Comparison of ENCODE assay signal across 8 cellular contexts in genomic region chr12:6062427-6063378, GRCh38.
DNase-seq lines count a peak whose midpoint lies in the region; ATAC-seq and TF ChIP-seq lines count a peak whose summit lies in the region.

No MANE protein-coding gene starts in this region.

- TF ChIP-seq CTCF in Caco-2 (IDR thresholded peaks at IDR 0.05; ENCODE audit: insufficient read depth in 1 of 2, low read depth in 1 of 2, low read length in 1 of 2, severe bottlenecking in 1 of 2, unreplicated experiment in 1 of 2), result peak; percentile 99 to 100
- TF ChIP-seq CTCF in SK-N-SH (IDR thresholded peaks at IDR 0.05), result peak; percentile 93
- peak; percentile 94 for TF ChIP-seq CTCF in smooth muscle cell (IDR thresholded peaks at IDR 0.05; ENCODE audit: borderline replicate concordance, insufficient read depth, poor library complexity, severe bottlenecking)

- no peak for TF ChIP-seq EP300 in SK-N-SH (IDR thresholded peaks at IDR 0.05; ENCODE audit: borderline replicate concordance in 1 of 2, low read depth in 1 of 2, low read length in 1 of 2)

- H3K9me3 ChIP-seq in Caco-2, result no peaks in the 10 kb centered on the region
- H3K9me3 ChIP-seq in SK-N-SH, result no peaks in the 10 kb centered on the region
- no peaks in the 10 kb centered on the region for H3K9me3 ChIP-seq in right cardiac atrium (ENCODE audit: control insufficient read depth, low read length)
- no peaks in the 10 kb centered on the region for H3K9me3 ChIP-seq in smooth muscle cell (replicated peaks; ENCODE audit: low read depth)

- H3K4me3 Mint-ChIP-seq in Caco-2 (ENCODE audit: unreplicated experiment), result no peak overlapping the region

- H3K36me3 Mint-ChIP-seq in Caco-2 (ENCODE audit: insufficient read depth, unreplicated experiment), result no peaks in the 10 kb centered on the region

- CTCF ChIA-PET in Caco-2 (lab: Charles Lee), result interaction anchor here (1.0 to 2.0 kb wide), 3 partner anchors 133 to 222 kb away, joined by 3 to 17 read pairs (median 4); no protein-coding TSS in a partner anchor
- CTCF ChIA-PET in SK-N-SH (lab: Yijun Ruan, JAX), result interaction anchor here (0.7 to 12.4 kb wide), 17 partner anchors 9 to 236 kb away, joined by 3 to 121 read pairs (median 4); no protein-coding TSS in a partner anchor

- H3K4me3 ChIP-seq in Caco-2 (ENCODE audit: low read depth, low read length) (no peak overlapping the region), SK-N-SH (ENCODE audit: low read depth in 2 of 2, low read length in 1 of 2) (peak overlapping the region in 1 of 2 experiments; percentile 26; a peak in 1 of 4 replicates), right cardiac atrium (ENCODE audit: low read length) (no peak overlapping the region), smooth muscle cell (no peak overlapping the region)

- intact Hi-C loops in Caco-2 (cut with micrococcal nuclease; ENCODE audit: unreplicated experiment) (loop anchor here (1.0 kb wide), 3 partner anchors 133 to 223 kb away; no protein-coding TSS in a partner anchor), right cardiac atrium (cut with DNase I) (loop anchor here in 3 of 4 donors (2.0 to 10.0 kb wide), 5 partner anchors 122 to 222 kb away; no protein-coding TSS in a partner anchor)

- BruUV-seq in Caco-2 (replicated peaks; lab: Mats Ljungman, UMichigan), result no TSS peak

- H3K27me3 Mint-ChIP-seq in Caco-2 (ENCODE audit: insufficient read depth, unreplicated experiment), result no peaks in the 10 kb centered on the region

- peak; percentile 95 for TF ChIP-seq RAD21 in SK-N-SH (IDR thresholded peaks at IDR 0.05; ENCODE audit: low read length)

- H3K4me1 Mint-ChIP-seq in Caco-2 (ENCODE audit: low read depth, unreplicated experiment), result peaks cover 39% of the 10 kb centered on the region

- H3K27ac ChIP-seq in SK-N-SH (ENCODE audit: low read depth in 2 of 2, low read length in 1 of 2), result peak overlapping the region in 1 of 2 experiments; percentile 69; a peak in 1 of 4 replicates
- H3K27ac ChIP-seq in angular gyrus (ENCODE audit: low read depth, low read length), result peak overlapping the region; percentile 66
- no peak overlapping the region for H3K27ac ChIP-seq in right cardiac atrium (ENCODE audit: low read length)
- H3K27ac ChIP-seq in smooth muscle cell (ENCODE audit: low read depth), result no peak overlapping the region

- POLR2A ChIA-PET in Caco-2 (lab: Charles Lee) (no interaction called here), SK-N-SH (lab: Yijun Ruan, JAX) (no interaction called here)

- peaks cover 16% of the 10 kb centered on the region for H3K4me1 ChIP-seq in Caco-2
- H3K4me1 ChIP-seq in SK-N-SH (ENCODE audit: control insufficient read depth in 1 of 2, insufficient read depth in 2 of 2, low read depth in 1 of 2, low read length in 1 of 2), result peaks cover 0 to 64% of the 10 kb centered on the region in 2 experiments; a peak in 1 of 4 replicates
- no peaks in the 10 kb centered on the region for H3K4me1 ChIP-seq in right cardiac atrium (ENCODE audit: control insufficient read depth, insufficient read depth, low read length)
- H3K4me1 ChIP-seq in smooth muscle cell (ENCODE audit: low read depth), result peaks cover 4% of the 10 kb centered on the region

- H3F3A ChIP-seq in SK-N-SH (replicated peaks; ENCODE audit: insufficient read depth), result no peaks in the 10 kb centered on the region
- H3F3A ChIP-seq in smooth muscle cell (ENCODE audit: low read depth), result peaks cover 8% of the 10 kb centered on the region

- H3K4me2 ChIP-seq in SK-N-SH, result no peak overlapping the region
- H3K4me2 ChIP-seq in smooth muscle cell, result no peak overlapping the region

- WGBS in SK-N-SH (ENCODE audit: low lambda C conversion rate), result 31% methylated on average over 12 of the region's 16 CpGs
- WGBS in right cardiac atrium, result 65% methylated on average over 16 of the region's 16 CpGs
- WGBS in smooth muscle cell (ENCODE audit: low lambda C conversion rate), result 67% methylated on average over 16 of the region's 16 CpGs

- peak; percentile 64 for ATAC-seq in HG03175 (IDR thresholded peaks at IDR 0.05; ENCODE audit: unreplicated experiment)
- peak; percentile 5 to 38 for ATAC-seq in right cardiac atrium
- no peak for ATAC-seq in HG03196 (IDR thresholded peaks at IDR 0.05; ENCODE audit: unreplicated experiment)

- H3K79me2 ChIP-seq in SK-N-SH (ENCODE audit: insufficient read depth) (no peaks in the 10 kb centered on the region), smooth muscle cell (ENCODE audit: low read depth) (no peaks in the 10 kb centered on the region)

- no peaks in the 10 kb centered on the region for H3K9me2 ChIP-seq in SK-N-SH

- DNase-seq in Caco-2, result peak; percentile 79 to 85
- DNase-seq in SK-N-SH, result peak; percentile 91
- DNase-seq in right cardiac atrium, result peak in 2 of 3 donors; percentile 76 to 78
- peak; percentile 13 for DNase-seq in smooth muscle cell (lab: John Stamatoyannopoulos, UW; ENCODE audit: unreplicated experiment)
- DNase-seq in ureter (ENCODE audit: low spot score), result no peak

- H4K20me1 ChIP-seq in SK-N-SH (ENCODE audit: insufficient read depth) (no peaks in the 10 kb centered on the region), smooth muscle cell (ENCODE audit: low read depth) (no peaks in the 10 kb centered on the region)

- H3K27ac Mint-ChIP-seq in Caco-2 (ENCODE audit: unreplicated experiment), result no peak overlapping the region

- H3K27me3 ChIP-seq in Caco-2 (replicated peaks; ENCODE audit: control insufficient read depth, insufficient read depth, low read length), result no peaks in the 10 kb centered on the region
- no peaks in the 10 kb centered on the region for H3K27me3 ChIP-seq in SK-N-SH (ENCODE audit: insufficient read depth)
- H3K27me3 ChIP-seq in right cardiac atrium (ENCODE audit: control insufficient read depth, insufficient read depth), result no peaks in the 10 kb centered on the region
- H3K27me3 ChIP-seq in smooth muscle cell (ENCODE audit: low read depth), result no peaks in the 10 kb centered on the region

- H3K9me3 Mint-ChIP-seq in Caco-2 (ENCODE audit: unreplicated experiment), result no peaks in the 10 kb centered on the region

- H3K36me3 ChIP-seq in Caco-2 (ENCODE audit: control insufficient read depth, insufficient read depth, low read length) (no peaks in the 10 kb centered on the region), SK-N-SH (replicated peaks in 1 of 2; ENCODE audit: control insufficient read depth in 1 of 2, insufficient read depth in 2 of 2, low read length in 1 of 2) (no peaks in the 10 kb centered on the region), smooth muscle cell (ENCODE audit: low read depth) (no peaks in the 10 kb centered on the region)

- H3K9ac ChIP-seq in SK-N-SH (no peak overlapping the region), smooth muscle cell (ENCODE audit: low read depth) (no peak overlapping the region)

- H2AFZ ChIP-seq in SK-N-SH (ENCODE audit: low read depth), result no peak overlapping the region
- H2AFZ ChIP-seq in smooth muscle cell (ENCODE audit: low read depth), result no peak overlapping the region

TF ChIP-seq in SK-N-SH, 30 proteins besides CTCF, POLR2A, EP300 and RAD21:
- TF ChIP-seq FOXJ3 (CRISPR knock-in tag; IDR thresholded peaks at IDR 0.05) (no peak), TCF12 (IDR thresholded peaks at IDR 0.05) (no peak), MXI1 (IDR thresholded peaks at IDR 0.05; ENCODE audit: low read depth, low read length) (no peak), FOSL2 (IDR thresholded peaks at IDR 0.05; ENCODE audit: borderline replicate concordance, low read depth) (no peak), GATA2 (CRISPR knock-in tag; IDR thresholded peaks at IDR 0.05) (no peak), TAF1 (IDR thresholded peaks at IDR 0.05; ENCODE audit: borderline replicate concordance, low read depth, low read length) (no peak), RCOR1 (IDR thresholded peaks at IDR 0.05; ENCODE audit: low read length) (0 out of 2 replicates have a peak, but pooled peaks have one; percentile 15), SMC3 (IDR thresholded peaks at IDR 0.05; ENCODE audit: low read depth, low read length) (peak; percentile 94)
